In the genomic region with DNA sequence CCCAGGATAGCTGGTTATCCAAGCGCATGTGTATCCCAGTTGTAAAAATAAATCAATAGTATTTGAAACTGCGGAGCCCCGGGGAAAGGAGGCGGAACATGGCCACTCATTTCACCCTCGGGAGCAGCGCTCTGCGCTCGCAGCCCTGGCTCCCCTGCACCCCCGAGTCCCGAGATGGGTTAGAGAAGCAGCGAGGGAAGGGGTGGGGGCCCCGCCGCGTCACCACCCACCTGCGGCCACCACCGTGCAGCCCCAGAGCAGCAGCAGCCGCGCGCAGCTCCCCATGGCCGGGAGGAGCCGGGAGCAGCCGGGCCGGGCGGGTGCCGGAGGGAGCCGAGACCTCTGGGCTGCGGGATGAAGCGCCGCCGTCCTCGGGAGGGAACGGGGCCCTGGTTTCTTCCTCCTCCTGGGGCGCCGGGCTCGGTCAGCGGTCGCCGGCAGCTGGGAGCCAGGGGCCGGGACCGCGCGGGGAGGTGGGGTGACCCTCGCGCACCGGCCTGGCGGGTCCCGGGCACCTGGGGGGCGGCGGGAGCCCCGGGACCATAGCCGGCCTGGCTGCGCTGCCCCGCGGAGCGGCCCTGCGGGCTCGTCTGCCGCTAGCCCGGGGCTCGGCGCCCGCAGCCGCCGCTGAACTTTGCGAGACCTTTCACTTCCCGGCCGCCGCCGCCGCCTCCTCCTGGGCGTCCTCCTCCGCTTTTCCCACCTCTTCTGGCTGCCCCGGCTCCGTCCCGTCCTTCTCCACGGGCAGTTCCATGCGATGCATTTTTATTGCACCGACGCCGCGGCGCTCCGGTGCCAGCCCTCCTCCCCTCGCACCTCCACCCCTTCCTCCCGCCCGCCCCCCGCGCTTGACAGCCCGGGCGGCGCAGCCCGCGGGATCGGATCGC, we compare ENCODE assay signal across 8 cellular contexts. TPM values are rescaled to one million over a fixed set of nuclear protein-coding genes. Genes with fewer than 3 reads are reported as not detected.
A peak's percentile ranks its signal among the peaks of the same experiment; 100 is the strongest.
DNase-seq lines count a peak whose midpoint lies in the region; ATAC-seq and TF ChIP-seq lines count a peak whose summit lies in the region.

Gene NTN4 (minus strand): TSS at position 740 of the 887 bp plus-strand sequence. CDS start 455 bp downstream, at position 285.

- peaks cover 17% of the 10 kb centered on the region for H3K36me3 ChIP-seq in PC-3 (ENCODE audit: low read depth, low read length)

- peak in 2 of 10 experiments; percentile 12 to 22 for DNase-seq in CD4-positive, alpha-beta T cell
- DNase-seq in PC-3 (peak; percentile 60), astrocyte of the spinal cord (ENCODE audit: low read depth, low spot score) (peak; percentile 41), skeletal muscle cell (ENCODE audit: low read depth) (no peak), NCI-H128 (lab: John Stamatoyannopoulos, UW; ENCODE audit: unreplicated experiment) (no peak)

- no peaks in the 10 kb centered on the region for H3K9me3 ChIP-seq in CD4-positive, alpha-beta T cell (ENCODE audit: control insufficient read depth, low read length)
- no peaks in the 10 kb centered on the region for H3K9me3 ChIP-seq in PC-3 (ENCODE audit: low read length)

- peak within 1 kb of the TSS; percentile 86 for H3K4me3 Mint-ChIP-seq in CD4-positive, alpha-beta T cell

- peaks cover 65% of the 10 kb centered on the region for H3K4me1 ChIP-seq in PC-3 (ENCODE audit: insufficient read depth, low read length)

- peak within 1 kb of the TSS; percentile 77 for H2AFZ ChIP-seq in PC-3 (ENCODE audit: low read length)

- no peaks in the 10 kb centered on the region for H3K36me3 Mint-ChIP-seq in CD4-positive, alpha-beta T cell (ENCODE audit: low read depth)

- peaks cover 80% of the 10 kb centered on the region for H3K27me3 Mint-ChIP-seq in CD4-positive, alpha-beta T cell

- ATAC-seq in CD4-positive, alpha-beta T cell (ENCODE audit: poor library complexity): peak; percentile 66
- ATAC-seq in GM21717 (IDR thresholded peaks at IDR 0.05; ENCODE audit: unreplicated experiment) (peak; percentile 59), PC-3 (peak; percentile 47), GM18502 (IDR thresholded peaks at IDR 0.05; ENCODE audit: poor library complexity, unreplicated experiment) (no peak)

- CTCF ChIA-PET in CD4-positive, alpha-beta T cell (lab: Charles Lee): interaction anchor here (0.6 kb wide), 1 partner anchor 148 kb away, joined by 4 read pairs; no protein-coding TSS in a partner anchor
- CTCF ChIA-PET in PC-3 (lab: Charles Lee): no interaction called here

- peak within 1 kb of the TSS; percentile 99 for H3K9ac ChIP-seq in PC-3 (ENCODE audit: low read length)

- peak within 1 kb of the TSS; percentile 99 for H3K4me2 ChIP-seq in PC-3 (ENCODE audit: low read length)

- H3K9me3 Mint-ChIP-seq in CD4-positive, alpha-beta T cell: no peaks in the 10 kb centered on the region

- H3F3A ChIP-seq in PC-3 (ENCODE audit: low read length, unreplicated experiment): no peaks in the 10 kb centered on the region

- in situ Hi-C loops in astrocyte of the spinal cord (cut with HindIII; ENCODE audit: low sequenced_read_pairs): no loop called here

- no peak within 1 kb of the TSS for H3K27ac ChIP-seq in CD4-positive, alpha-beta T cell (ENCODE audit: low read depth, low read length)
- H3K27ac ChIP-seq in PC-3 (ENCODE audit: low read length): peak within 1 kb of the TSS; percentile 91

- H3K9me2 ChIP-seq in PC-3 (replicated peaks; ENCODE audit: low read length): no peaks in the 10 kb centered on the region

- BruUV-seq in PC-3 (replicated peaks; lab: Mats Ljungman, UMichigan): no TSS peak

- 0 out of 2 replicates have a peak, but pooled peaks cover 7% of the 10 kb centered on the region for H4K20me1 ChIP-seq in PC-3 (ENCODE audit: low read length)

- H3K4me1 Mint-ChIP-seq in CD4-positive, alpha-beta T cell (ENCODE audit: low read depth): peaks cover 8% of the 10 kb centered on the region

- H3K79me2 ChIP-seq in PC-3 (ENCODE audit: low read length): peaks cover 61% of the 10 kb centered on the region

- peaks cover 64% of the 10 kb centered on the region for H3K27me3 ChIP-seq in CD4-positive, alpha-beta T cell (ENCODE audit: control insufficient read depth, insufficient read depth, low read length)
- no peaks in the 10 kb centered on the region for H3K27me3 ChIP-seq in PC-3 (ENCODE audit: low read length)

- H3K27ac Mint-ChIP-seq in CD4-positive, alpha-beta T cell: peak within 1 kb of the TSS; percentile 47

- POLR2A ChIA-PET in CD4-positive, alpha-beta T cell (lab: Charles Lee): interaction anchor here (1.4 kb wide), 1 partner anchor 15 kb away, joined by 5 read pairs; no protein-coding TSS in a partner anchor
- POLR2A ChIA-PET in PC-3 (lab: Charles Lee; ENCODE audit: unreplicated experiment): interaction anchor here (0.7 to 2.0 kb wide), 2 partner anchors 12 to 15 kb away, joined by 3 to 11 read pairs; no protein-coding TSS in a partner anchor

- TF ChIP-seq CTCF in CD4-positive, alpha-beta T cell (IDR thresholded peaks at IDR 0.05): no peak
- TF ChIP-seq CTCF in PC-3 (conservative IDR thresholded peaks at IDR 0.05; ENCODE audit: low read depth, low read length) (no peak), astrocyte of the spinal cord (IDR thresholded peaks at IDR 0.05; ENCODE audit: low read depth, low read length) (no peak)

- intact Hi-C loops in CD4-positive, alpha-beta T cell (cut with DNase I, micrococcal nuclease): loop anchor here in 1 of 2 experiments (5.0 kb wide), 1 partner anchor 1453 kb away; no protein-coding TSS in a partner anchor
- intact Hi-C loops in PC-3 (cut with micrococcal nuclease): no loop called here

- H3K4me3 ChIP-seq in PC-3 (ENCODE audit: low read length) (peak within 1 kb of the TSS; percentile 94), astrocyte of the spinal cord (ENCODE audit: low read depth, low read length) (peak within 1 kb of the TSS; percentile 65), iPS-11a (ENCODE audit: low read depth, low read length) (peak within 1 kb of the TSS; percentile 72), skeletal muscle cell (ENCODE audit: low read depth, low read length) (peak within 1 kb of the TSS; percentile 70)

RNA-seq across cellular contexts. Expression of gene NTN4, which starts in this region (rescaled TPM):
- total RNA-seq in CD4-positive, alpha-beta T cell: under 1 TPM; 0.47 to 0.71 TPM
- 39.6 and 40.3 TPM in 2 replicates for total RNA-seq in PC-3 (2014; rRNA removed)

Comparison
In these comparisons a context has a peak if more than half of its experiments do, and no peak if none do; other contexts are left out.
1. RNA of gene NTN4 (total RNA-seq): 39.6 to 40.3 TPM in PC-3; 0.47 to 0.71 TPM in CD4-positive, alpha-beta T cell; every median in the first group is over 10 times any median in the second.
2. Peak in ATAC-seq in CD4-positive, alpha-beta T cell; RNA of the gene not detected or under 1 TPM.
3. DNase-seq: peak in PC-3 (single experiment) and astrocyte of the spinal cord (single experiment); none in skeletal muscle cell (single experiment) and NCI-H128 (single experiment).
4. Peak in every context shown above with its lines, with median percentiles within 50 percentile points of each other: H3K4me3 ChIP-seq.